Comparison of ENCODE assay signal across 8 cellular contexts in the genomic region with DNA sequence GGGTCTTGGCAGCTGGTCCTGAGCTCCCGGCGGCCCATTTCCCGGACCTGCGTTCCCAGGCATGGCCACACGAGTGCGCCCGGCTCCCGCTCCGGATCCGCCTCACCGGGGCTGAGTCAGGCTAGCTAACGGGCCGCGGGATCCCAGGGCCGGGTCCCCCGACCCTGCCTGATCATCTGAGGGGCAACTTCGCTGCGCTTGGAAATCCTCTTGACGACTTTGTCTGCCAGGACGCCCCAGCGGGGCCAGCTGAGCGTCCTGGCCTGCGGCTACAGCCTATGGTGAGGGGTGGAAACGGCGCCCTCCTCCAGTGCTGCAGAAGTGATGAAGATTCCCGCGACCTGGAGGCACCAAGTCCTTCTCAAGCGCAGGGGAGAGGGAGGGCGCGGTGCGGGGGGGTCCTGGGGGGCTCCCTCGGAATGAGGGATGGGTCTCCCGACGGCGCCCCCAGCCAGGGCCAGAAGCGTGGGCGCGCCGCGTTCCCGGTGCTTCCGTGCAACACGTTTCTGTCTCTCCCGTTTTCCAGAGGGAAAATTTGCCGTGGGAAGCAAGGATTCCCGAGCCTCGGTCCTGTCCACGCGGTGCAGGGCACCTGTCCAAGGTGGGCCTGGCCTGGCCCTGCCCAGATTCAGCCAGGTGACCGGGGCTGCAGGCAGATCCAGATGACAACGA.
DNase-seq lines count a peak whose midpoint lies in the region; ATAC-seq, FAIRE-seq and TF ChIP-seq lines count a peak whose summit lies in the region.

No MANE protein-coding gene starts in this region.

- peak; percentile 82 to 92 for ATAC-seq in A549
- ATAC-seq in GM18517 (IDR thresholded peaks at IDR 0.05; ENCODE audit: unreplicated experiment) = peak; percentile 73
- ATAC-seq in HG03039 (IDR thresholded peaks at IDR 0.05; ENCODE audit: unreplicated experiment) = peak; percentile 87

- no peak for TF ChIP-seq POLR2A in A549 (IDR thresholded peaks at IDR 0.05; ENCODE audit: low read length)

- H3K4me3 ChIP-seq in A549 (peak overlapping the region; percentile 47), OCI-LY1 (ENCODE audit: low read depth, low read length, poor library complexity, severe bottlenecking) (no peak overlapping the region), foreskin fibroblast (ENCODE audit: low read depth in 1 of 2, low read length in 2 of 2) (peak overlapping the region; percentile 51 to 59)

- no peak overlapping the region for H2AFZ ChIP-seq in OCI-LY1 (ENCODE audit: low read length)

- CTCF ChIA-PET in A549 (lab: Yijun Ruan, JAX) = interaction anchor here (0.5 to 12.0 kb wide), 38 partner anchors 10 to 1841 kb away, joined by 3 to 341 read pairs (median 4); no protein-coding TSS in a partner anchor

- H3K79me2 ChIP-seq in OCI-LY1 (ENCODE audit: insufficient read depth, low read length) = no peaks in the 10 kb centered on the region

- FAIRE-seq in A549 (lab: Jason Lieb, UNC) = no peak

- H3K27me3 Mint-ChIP-seq in activated T-helper 2 cell treated with anti-CD3 and anti-CD28 coated beads, Interferon-gamma antibody, Interleukin-2, Interleukin-4, amounts not matched to agents 10 μg/mL and 5 μg/mL and 100 μg/mL, durations not matched to agents 14 hours and 24 hours and 36 hours (ENCODE audit: low read depth) = peaks cover 14% of the 10 kb centered on the region

- H3K9ac ChIP-seq in OCI-LY1 (ENCODE audit: low read length) = no peak overlapping the region

- no peaks in the 10 kb centered on the region; the same call in 1 of the 2 replicates for H3K27me3 ChIP-seq in OCI-LY1 (ENCODE audit: insufficient read depth, low read length)

- POLR2A ChIA-PET in A549 (lab: Yijun Ruan, JAX) = interaction anchor here (1.0 kb wide), 1 partner anchor 170 kb away, joined by 3 read pairs; no protein-coding TSS in a partner anchor

- H3K36me3 ChIP-seq in OCI-LY1 (ENCODE audit: insufficient read depth, low read length) = no peaks in the 10 kb centered on the region

- no peaks in the 10 kb centered on the region for H3K9me3 Mint-ChIP-seq in activated T-helper 2 cell treated with anti-CD3 and anti-CD28 coated beads, Interferon-gamma antibody, Interleukin-2, Interleukin-4, amounts not matched to agents 10 μg/mL and 5 μg/mL and 100 μg/mL, durations not matched to agents 14 hours and 24 hours and 36 hours

- DNase-seq in A549 (ENCODE audit: low read depth in 1 of 2, low spot score in 1 of 2) = peak; percentile 53 to 62
- peak; percentile 51 for DNase-seq in activated T-helper 2 cell treated with anti-CD3 and anti-CD28 coated beads, Interferon-gamma antibody, Interleukin-2, Interleukin-4, amounts not matched to agents 10 μg/mL and 5 μg/mL and 100 μg/mL, durations not matched to agents 14 hours and 24 hours and 36 hours (ENCODE audit: low spot score)
- DNase-seq in foreskin fibroblast = peak; percentile 38 to 83
- DNase-seq in nucleus accumbens (lab: John Stamatoyannopoulos, UW) = peak in 42 of 56 donors; percentile 4 to 81 (median 32)
- peak; percentile 59 for DNase-seq in superior temporal gyrus (ENCODE audit: extremely low spot score)

- H3K9me3 ChIP-seq in A549 (no peaks in the 10 kb centered on the region), OCI-LY1 (ENCODE audit: low read length) (no peaks in the 10 kb centered on the region)

- H3F3A ChIP-seq in OCI-LY1 (ENCODE audit: insufficient read depth, low read length) = no peaks in the 10 kb centered on the region

- TF ChIP-seq CTCF in A549 (IDR thresholded peaks at IDR 0.05) = peak; percentile 83
- peak; percentile 64 for TF ChIP-seq CTCF in OCI-LY1 (IDR thresholded peaks at IDR 0.05; ENCODE audit: low read length)
- peak; percentile 85 for TF ChIP-seq CTCF in foreskin fibroblast (IDR thresholded peaks at IDR 0.05; ENCODE audit: low read depth, low read length)

- H3K4me2 ChIP-seq in A549 (peak overlapping the region; percentile 94), OCI-LY1 (ENCODE audit: low read length) (no peak overlapping the region)

- H3K4me3 Mint-ChIP-seq in activated T-helper 2 cell treated with anti-CD3 and anti-CD28 coated beads, Interferon-gamma antibody, Interleukin-2, Interleukin-4, amounts not matched to agents 10 μg/mL and 5 μg/mL and 100 μg/mL, durations not matched to agents 14 hours and 24 hours and 36 hours (ENCODE audit: low read depth) = peak overlapping the region; percentile 51

- H3K4me1 Mint-ChIP-seq in activated T-helper 2 cell treated with anti-CD3 and anti-CD28 coated beads, Interferon-gamma antibody, Interleukin-2, Interleukin-4, amounts not matched to agents 10 μg/mL and 5 μg/mL and 100 μg/mL, durations not matched to agents 14 hours and 24 hours and 36 hours (ENCODE audit: low read depth) = peaks cover 7% of the 10 kb centered on the region

- H3K27ac ChIP-seq in A549 (peak overlapping the region; percentile 64 to 81), OCI-LY1 (ENCODE audit: low read depth, low read length, poor library complexity, severe bottlenecking) (no peak overlapping the region)

- H3K9me2 ChIP-seq in OCI-LY1 (ENCODE audit: low read depth, low read length) = no peaks in the 10 kb centered on the region

- TF ChIP-seq EP300 in A549 (IDR thresholded peaks at IDR 0.05) = no peak

- H3K27ac Mint-ChIP-seq in activated T-helper 2 cell treated with anti-CD3 and anti-CD28 coated beads, Interferon-gamma antibody, Interleukin-2, Interleukin-4, amounts not matched to agents 10 μg/mL and 5 μg/mL and 100 μg/mL, durations not matched to agents 14 hours and 24 hours and 36 hours = no peak overlapping the region

- peak; percentile 79 to 89 for TF ChIP-seq RAD21 in A549 (conservative IDR thresholded peaks at IDR 0.05 in 1 of 2, IDR thresholded peaks at IDR 0.05 in 1 of 2)

- peaks cover 16% of the 10 kb centered on the region for H3K4me1 ChIP-seq in A549
- H3K4me1 ChIP-seq in OCI-LY1 (ENCODE audit: insufficient read depth, low read length, severe bottlenecking) = no peaks in the 10 kb centered on the region

- no peaks in the 10 kb centered on the region for H4K20me1 ChIP-seq in OCI-LY1 (ENCODE audit: insufficient read depth, low read length)

- intact Hi-C loops in activated T-helper 2 cell treated with anti-CD3 and anti-CD28 coated beads, Interferon-gamma antibody, Interleukin-2, Interleukin-4, amounts not matched to agents 10 μg/mL and 5 μg/mL and 100 μg/mL, durations not matched to agents 14 hours and 24 hours and 36 hours (cut with micrococcal nuclease) = loop anchor here (2.0 to 10.0 kb wide), 2 partner anchors 176 to 1834 kb away; no protein-coding TSS in a partner anchor

- H3K36me3 Mint-ChIP-seq in activated T-helper 2 cell treated with anti-CD3 and anti-CD28 coated beads, Interferon-gamma antibody, Interleukin-2, Interleukin-4, amounts not matched to agents 10 μg/mL and 5 μg/mL and 100 μg/mL, durations not matched to agents 14 hours and 24 hours and 36 hours (ENCODE audit: low read depth) = no peaks in the 10 kb centered on the region

- WGBS in A549 (ENCODE audit: missing lambda C conversion rate) = 12% methylated on average over 19 of the region's 51 CpGs

TF ChIP-seq in A549, 52 proteins besides CTCF, POLR2A, EP300 and RAD21:
- TF ChIP-seq SMC3 (IDR thresholded peaks at IDR 0.05) = peak; percentile 86
- no peak for TF ChIP-seq HOXA7 (CRISPR knock-in tag; IDR thresholded peaks at IDR 0.05)
- no peak for TF ChIP-seq CHD2 (IDR thresholded peaks at IDR 0.05; ENCODE audit: low read length, partially characterized antibody)
- TF ChIP-seq SREBF2 (IDR thresholded peaks at IDR 0.05) = no peak
- TF ChIP-seq USF2 (IDR thresholded peaks at IDR 0.05) = no peak
TF ChIP-seq in A549: peak in this region for 1.
